9 cellular contexts compared by ENCODE assay signal in genomic region chr4:25144870-25145481, GRCh38. TPM values are rescaled to one million over a fixed set of nuclear protein-coding genes. Genes with fewer than 3 reads are reported as not detected.
DNase-seq lines count a peak whose midpoint lies in the region; ATAC-seq, FAIRE-seq and TF ChIP-seq lines count a peak whose summit lies in the region.
"Had no signal": no experiment of that assay in that cellular context is flagged by ENCODE, and none has a peak within 500 bp of the region (broad histone marks: within the 10 kb centered on the region; RNA-seq: fewer than 3 reads in every experiment).

No MANE protein-coding gene starts in this region.

- H3K4me1 ChIP-seq in DOHH2 (ENCODE audit: control insufficient read depth, low read length) = no peaks in the 10 kb centered on the region
- no peaks in the 10 kb centered on the region for H3K4me1 ChIP-seq in effector memory CD4-positive, alpha-beta T cell (ENCODE audit: control insufficient read depth, insufficient read depth, low read length, poor library complexity, severe bottlenecking)

- H3K9me3 ChIP-seq in DOHH2 (ENCODE audit: control insufficient read depth, insufficient read depth, low read length) (no peaks in the 10 kb centered on the region), WERI-Rb-1 (ENCODE audit: severe bottlenecking) (no peaks in the 10 kb centered on the region)
- no peaks in the 10 kb centered on the region for H3K9me3 ChIP-seq in effector memory CD4-positive, alpha-beta T cell (ENCODE audit: control insufficient read depth, low read length)

- no peak overlapping the region for H3K27ac ChIP-seq in DOHH2 (ENCODE audit: low read depth, low read length)
- H3K27ac ChIP-seq in WERI-Rb-1 = no peak overlapping the region
- no peak overlapping the region for H3K27ac ChIP-seq in effector memory CD4-positive, alpha-beta T cell (ENCODE audit: insufficient read depth, low read length, poor library complexity, severe bottlenecking)

- FAIRE-seq in HTR-8/SVneo (lab: Jason Lieb, UNC) = no peak

- H3K27me3 Mint-ChIP-seq in T-cell = no peaks in the 10 kb centered on the region
- H3K27me3 Mint-ChIP-seq: naive B cell had no signal

- no peaks in the 10 kb centered on the region for H3K4me1 Mint-ChIP-seq in T-cell

- H3K4me3 Mint-ChIP-seq in T-cell = no peak overlapping the region
- H3K4me3 Mint-ChIP-seq: naive B cell had no signal

- CTCF ChIA-PET in T-cell (lab: Charles Lee) = interaction anchor here (0.6 to 1.9 kb wide), 20 partner anchors 8 to 775 kb away, joined by 3 to 8 read pairs (median 4); partner anchors contain the start of gene SEPSECS (in 1 of the 2)

- no peaks in the 10 kb centered on the region for H3K27me3 ChIP-seq in DOHH2 (ENCODE audit: control insufficient read depth, low read length)
- no peaks in the 10 kb centered on the region for H3K27me3 ChIP-seq in WERI-Rb-1 (ENCODE audit: insufficient read depth, low read depth, severe bottlenecking)
- no peaks in the 10 kb centered on the region for H3K27me3 ChIP-seq in effector memory CD4-positive, alpha-beta T cell (replicated peaks; ENCODE audit: control insufficient read depth, insufficient read depth, low read length, poor library complexity, severe bottlenecking)

- H3K36me3 ChIP-seq in DOHH2 (ENCODE audit: control insufficient read depth, low read length) (peaks cover 27% of the 10 kb centered on the region), WERI-Rb-1 (no peaks in the 10 kb centered on the region)
- peaks cover 7% of the 10 kb centered on the region for H3K36me3 ChIP-seq in effector memory CD4-positive, alpha-beta T cell (ENCODE audit: control insufficient read depth, insufficient read depth, low read length)

- H3K27ac Mint-ChIP-seq in T-cell = no peak overlapping the region
- H3K27ac Mint-ChIP-seq: naive B cell had no signal

- no peaks in the 10 kb centered on the region for H3K9me3 Mint-ChIP-seq in T-cell
- H3K9me3 Mint-ChIP-seq: naive B cell had no signal

- H4K20me1 ChIP-seq in DOHH2 (ENCODE audit: control insufficient read depth, insufficient read depth, low read depth, low read length) = 0 out of 2 replicates have a peak, but pooled peaks cover 5% of the 10 kb centered on the region

- POLR2A ChIA-PET in T-cell (lab: Charles Lee) = interaction anchor here in 1 of 2 donors (0.9 kb wide), 1 partner anchor 10 kb away, joined by 3 read pairs; no protein-coding TSS in a partner anchor

- DNase-seq in HTR-8/SVneo (ENCODE audit: insufficient read length, low spot score) (peak; percentile 18), WERI-Rb-1 (no peak), kidney glomerular epithelial cell (lab: John Stamatoyannopoulos, UW) (peak; percentile 54), T-cell (no peak)
- no peak for DNase-seq in effector memory CD4-positive, alpha-beta T cell
- DNase-seq: naive B cell had no signal

- ATAC-seq in GM21825 (IDR thresholded peaks at IDR 0.05; ENCODE audit: unreplicated experiment) (no peak), GM19463 (IDR thresholded peaks at IDR 0.05; ENCODE audit: unreplicated experiment) (no peak), T-cell (replicated peaks in 1 of 4) (no peak)

- H3K4me2 ChIP-seq in DOHH2 (ENCODE audit: low read length) = no peak overlapping the region

- no peaks in the 10 kb centered on the region for H3F3A ChIP-seq in DOHH2 (ENCODE audit: control insufficient read depth, insufficient read depth)

- no peaks in the 10 kb centered on the region for H3K9me2 ChIP-seq in DOHH2 (replicated peaks; ENCODE audit: control insufficient read depth, low read length)

- H3K36me3 Mint-ChIP-seq in T-cell = peaks cover 43% of the 10 kb centered on the region

- no peak overlapping the region for H3K4me3 ChIP-seq in DOHH2 (ENCODE audit: low read length)
- H3K4me3 ChIP-seq in WERI-Rb-1 (ENCODE audit: low read depth, low read length) = no peak overlapping the region
- H3K4me3 ChIP-seq in effector memory CD4-positive, alpha-beta T cell (ENCODE audit: insufficient read depth, low read depth, low read length, poor library complexity, severe bottlenecking) = no peak overlapping the region

- TF ChIP-seq CTCF in DOHH2 (IDR thresholded peaks at IDR 0.05; ENCODE audit: low read depth, low read length, poor library complexity, severe bottlenecking) (peak; percentile 68), WERI-Rb-1 (IDR thresholded peaks at IDR 0.05; ENCODE audit: low read depth, low read length) (peak; percentile 44)

- H3K79me2 ChIP-seq in DOHH2 (ENCODE audit: control insufficient read depth, low read length) = no peaks in the 10 kb centered on the region

RNA-seq across cellular contexts. Expression of gene SEPSECS, which starts 15.3 kb away (rescaled TPM):
- 10 to 100 TPM; 12.4 to 16.2 (median 15.0) TPM for total RNA-seq in T-cell

Comparison
In these comparisons a context has a peak if more than half of its experiments do, and no peak if none do; other contexts are left out.
1. DNase-seq: peak in HTR-8/SVneo (single experiment) and kidney glomerular epithelial cell (single experiment); none in WERI-Rb-1 (single experiment), T-cell (0 of 34) and effector memory CD4-positive, alpha-beta T cell (0 of 3).